ENCODE assay signal across 32 cellular contexts in the genomic region with DNA sequence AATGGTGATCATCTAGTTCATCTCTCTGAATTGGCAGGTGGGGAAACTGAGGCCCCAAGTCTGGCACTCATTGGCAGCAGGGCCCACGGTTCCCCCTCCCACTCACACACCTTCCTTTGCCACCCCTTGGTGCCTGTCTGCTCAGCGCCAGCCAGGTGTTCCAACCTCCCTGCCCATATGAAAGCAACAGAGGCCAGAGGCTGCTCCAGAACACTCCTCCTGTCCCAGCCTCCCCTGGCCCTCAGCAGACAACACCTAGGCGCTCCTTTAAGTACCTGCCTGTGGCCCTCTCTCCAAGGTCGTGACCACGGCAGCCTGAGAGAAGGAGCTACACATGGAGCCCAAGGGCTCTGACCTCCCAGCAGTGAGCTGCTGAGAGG.
A peak's percentile ranks its signal among the peaks of the same experiment; 100 is the strongest.
DNase-seq lines count a peak whose midpoint lies in the region; ATAC-seq and TF ChIP-seq lines count a peak whose summit lies in the region.
"Had no signal": no experiment of that assay in that cellular context is flagged by ENCODE, and none has a peak within 500 bp of the region (broad histone marks: within the 10 kb centered on the region; RNA-seq: fewer than 3 reads in every experiment).

No MANE protein-coding gene starts in this region.

- no peaks in the 10 kb centered on the region for H3K9me3 ChIP-seq in right atrium auricular region
- no peaks in the 10 kb centered on the region for H3K9me3 ChIP-seq in right cardiac atrium (ENCODE audit: control insufficient read depth, low read length)
- H3K9me3 ChIP-seq in testis: no peaks in the 10 kb centered on the region
- H3K9me3 ChIP-seq: BE2C, left ventricle myocardium inferior, uterus had no signal

- H3K36me3 Mint-ChIP-seq in chondrocyte (ENCODE audit: low read depth) (no peaks in the 10 kb centered on the region), osteocyte (ENCODE audit: unreplicated experiment) (no peaks in the 10 kb centered on the region)
- H3K36me3 Mint-ChIP-seq: CD8-positive, alpha-beta T cell; naive B cell had no signal

- ATAC-seq in right cardiac atrium (no peak), GM18520 (IDR thresholded peaks at IDR 0.05; ENCODE audit: unreplicated experiment) (no peak)
- ATAC-seq: activated CD8-positive, alpha-beta T cell treated with anti-CD3 and anti-CD28 coated beads, Interleukin-2, amount 10 ng/mL, durations not matched to agents 7 days and 5 days; activated naive CD8-positive, alpha-beta T cell treated with anti-CD3 and anti-CD28 coated beads, Interleukin-2, amount 50 U/mL, for 24 hours; CD8-positive, alpha-beta T cell had no signal

- H3K36me3 ChIP-seq in right atrium auricular region (no peaks in the 10 kb centered on the region), testis (ENCODE audit: low read depth, missing control alignments) (no peaks in the 10 kb centered on the region)
- H3K36me3 ChIP-seq: BE2C, left ventricle myocardium inferior, uterus had no signal

- H3K4me1 Mint-ChIP-seq in chondrocyte (ENCODE audit: low read depth): no peaks in the 10 kb centered on the region
- peaks cover 4% of the 10 kb centered on the region for H3K4me1 Mint-ChIP-seq in osteocyte (ENCODE audit: unreplicated experiment)
- H3K4me1 Mint-ChIP-seq: activated naive CD8-positive, alpha-beta T cell treated with anti-CD3 and anti-CD28 coated beads, Interleukin-2, amount 50 U/mL, for 24 hours; naive B cell had no signal

- no peak for TF ChIP-seq POLR2A in testis (IDR thresholded peaks at IDR 0.05)

- WGBS in right cardiac atrium: 91% methylated on average over 5 of the region's 5 CpGs
- WGBS in testis, 2 donors: 88 to 90% methylated on average over 3 to 5 of the region's 5 CpGs

- no peak overlapping the region for H3K4me3 ChIP-seq in right atrium auricular region
- H3K4me3 ChIP-seq in right cardiac atrium (ENCODE audit: low read length): no peak overlapping the region
- no peak overlapping the region for H3K4me3 ChIP-seq in testis
- H3K4me3 ChIP-seq: left ventricle myocardium inferior, PC-9, skin epidermis, uterus had no signal

- H3K9me3 Mint-ChIP-seq in chondrocyte (ENCODE audit: low read depth) (no peaks in the 10 kb centered on the region), osteocyte (ENCODE audit: unreplicated experiment) (no peaks in the 10 kb centered on the region)
- H3K9me3 Mint-ChIP-seq: activated naive CD8-positive, alpha-beta T cell treated with anti-CD3 and anti-CD28 coated beads, Interleukin-2, amount 50 U/mL, for 24 hours; CD8-positive, alpha-beta T cell; endodermal cell had no signal

- H3K4me3 Mint-ChIP-seq in chondrocyte (ENCODE audit: unreplicated experiment) (no peak overlapping the region), osteocyte (ENCODE audit: unreplicated experiment) (no peak overlapping the region)
- H3K4me3 Mint-ChIP-seq: activated CD8-positive, alpha-beta T cell treated with anti-CD3 and anti-CD28 coated beads, Interleukin-2, amount 10 ng/mL, durations not matched to agents 7 days and 5 days; activated naive CD8-positive, alpha-beta T cell treated with anti-CD3 and anti-CD28 coated beads, Interleukin-2, amount 50 U/mL, for 24 hours; CD8-positive, alpha-beta T cell; endodermal cell had no signal

- H3K27me3 ChIP-seq in right atrium auricular region (no peaks in the 10 kb centered on the region), right cardiac atrium (ENCODE audit: control insufficient read depth, insufficient read depth) (no peaks in the 10 kb centered on the region), testis (no peaks in the 10 kb centered on the region)
- H3K27me3 ChIP-seq: BE2C, uterus had no signal

- H3K27ac Mint-ChIP-seq in chondrocyte (ENCODE audit: unreplicated experiment) (no peak overlapping the region), osteocyte (ENCODE audit: unreplicated experiment) (no peak overlapping the region)
- H3K27ac Mint-ChIP-seq: activated CD8-positive, alpha-beta T cell treated with anti-CD3 and anti-CD28 coated beads, Interleukin-2, amount 10 ng/mL, durations not matched to agents 7 days and 5 days; activated naive CD8-positive, alpha-beta T cell treated with anti-CD3 and anti-CD28 coated beads, Interleukin-2, amount 50 U/mL, for 24 hours; CD8-positive, alpha-beta T cell; endodermal cell; naive B cell had no signal

- intact Hi-C loops in right cardiac atrium (cut with DNase I) (no loop called here), testis (cut with DNase I; ENCODE audit: low total_unique reads) (no loop called here)

- H3K4me1 ChIP-seq in right atrium auricular region (no peaks in the 10 kb centered on the region), right cardiac atrium (ENCODE audit: control insufficient read depth, insufficient read depth, low read length) (no peaks in the 10 kb centered on the region), testis (no peaks in the 10 kb centered on the region)
- H3K4me1 ChIP-seq: BE2C, left ventricle myocardium inferior, uterus had no signal

- DNase-seq in right atrium auricular region (ENCODE audit: low spot score) (peak; percentile 30), right cardiac atrium (no peak), chondrocyte (ENCODE audit: low spot score) (peak; percentile 61), osteocyte (ENCODE audit: extremely low spot score, unreplicated experiment) (peak; percentile 70), mucosa of gallbladder (ENCODE audit: low spot score) (no peak), NCI-H1417 (lab: John Stamatoyannopoulos, UW) (no peak), testis (no peak)
- DNase-seq: ACHN; activated CD8-positive, alpha-beta T cell treated with anti-CD3 and anti-CD28 coated beads, Interleukin-2, amount 10 ng/mL, durations not matched to agents 7 days and 5 days; activated naive CD8-positive, alpha-beta T cell treated with anti-CD3 and anti-CD28 coated beads, Interleukin-2, amount 50 U/mL, for 24 hours; activated T-cell treated with anti-CD3 and anti-CD28 coated beads, Interleukin-2, amount 50 U/mL, for 1 hour; BE2C; caudate nucleus; DMS 273 treated with DMSO at 0.1 percent for 48 hours; EL; glutamatergic neuron; left ventricle myocardium inferior; MV-4-11; naive B cell; NCI-H146; NCI-H226; NCI-H526 treated with DMSO at 0.1 percent for 48 hours; nucleus accumbens; PC-9; Right ventricle myocardium superior; stimulated activated naive CD4-positive, alpha-beta T cell; T-helper 2 cell; uterus had no signal

- H3K27ac ChIP-seq in right atrium auricular region: no peak overlapping the region
- H3K27ac ChIP-seq in right cardiac atrium (ENCODE audit: low read length): no peak overlapping the region
- H3K27ac ChIP-seq in testis: no peak overlapping the region
- H3K27ac ChIP-seq: left ventricle myocardium inferior, PC-9, skin epidermis, uterus had no signal

- H3K27me3 Mint-ChIP-seq in chondrocyte (ENCODE audit: low read depth): no peaks in the 10 kb centered on the region
- no peaks in the 10 kb centered on the region for H3K27me3 Mint-ChIP-seq in osteocyte (ENCODE audit: unreplicated experiment)
- H3K27me3 Mint-ChIP-seq: activated naive CD8-positive, alpha-beta T cell treated with anti-CD3 and anti-CD28 coated beads, Interleukin-2, amount 50 U/mL, for 24 hours had no signal

- TF ChIP-seq CTCF in right atrium auricular region (IDR thresholded peaks at IDR 0.05) (no peak), chondrocyte (IDR thresholded peaks at IDR 0.05) (no peak), osteocyte (IDR thresholded peaks at IDR 0.05) (no peak), testis (IDR thresholded peaks at IDR 0.05) (no peak)

Comparison
In these comparisons a context has a peak if more than half of its experiments do, and no peak if none do; other contexts are left out.
1. DNase-seq: peak in right atrium auricular region (single experiment), chondrocyte (single experiment) and osteocyte (single experiment); none in right cardiac atrium (0 of 3), mucosa of gallbladder (single experiment), NCI-H1417 (0 of 3) and testis (single experiment).